9 cellular contexts compared by ENCODE assay signal in the genomic region with DNA sequence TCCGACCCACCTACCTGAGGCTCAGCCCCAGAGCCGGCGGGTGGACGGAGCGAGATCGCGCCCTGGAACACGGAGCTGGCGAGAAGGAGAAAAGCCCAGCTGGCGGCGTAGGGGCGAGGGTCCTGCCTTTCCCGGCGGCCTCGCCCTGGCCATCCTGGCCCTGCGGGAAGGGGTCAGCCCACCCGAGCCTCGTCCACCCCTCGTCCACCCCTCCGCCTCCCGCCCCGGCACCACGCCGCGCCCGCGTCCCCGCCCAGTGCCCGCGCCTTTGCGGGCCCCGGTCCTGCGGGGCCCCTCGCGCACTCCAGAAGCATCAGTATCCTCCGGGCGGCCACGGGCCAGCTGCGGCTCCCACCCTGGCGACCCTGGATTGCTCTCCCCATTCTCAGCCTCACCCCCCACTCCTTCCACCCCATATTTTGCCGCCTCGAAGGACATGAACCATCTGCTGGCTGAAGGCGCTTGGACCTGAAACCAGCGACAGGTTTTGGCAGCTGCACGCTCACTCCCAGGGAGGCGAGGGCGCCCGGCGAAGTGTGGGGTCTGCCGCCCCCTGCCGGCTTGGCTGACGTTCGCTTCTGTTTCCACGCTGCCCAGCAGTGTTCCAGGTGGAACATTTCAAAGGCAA.
DNase-seq lines count a peak whose midpoint lies in the region; ATAC-seq and TF ChIP-seq lines count a peak whose summit lies in the region.
"Had no signal": no experiment of that assay in that cellular context is flagged by ENCODE, and none has a peak within 500 bp of the region (broad histone marks: within the 10 kb centered on the region; RNA-seq: fewer than 3 reads in every experiment).

No MANE protein-coding gene starts in this region.

- H3K9me3 ChIP-seq in RWPE2 (ENCODE audit: severe bottlenecking), result no peaks in the 10 kb centered on the region
- peaks cover 10% of the 10 kb centered on the region for H3K9me3 ChIP-seq in adipocyte (ENCODE audit: control insufficient read depth, low read length)
- no peaks in the 10 kb centered on the region for H3K9me3 ChIP-seq in right cardiac atrium (ENCODE audit: control insufficient read depth, low read length)
- H3K9me3 ChIP-seq in prostate gland, result no peaks in the 10 kb centered on the region

- H3K4me1 ChIP-seq in RWPE2 (ENCODE audit: insufficient read depth, poor library complexity, severe bottlenecking), result no peaks in the 10 kb centered on the region
- no peaks in the 10 kb centered on the region for H3K4me1 ChIP-seq in adipocyte (ENCODE audit: control insufficient read depth, insufficient read depth, low read length)
- H3K4me1 ChIP-seq in right cardiac atrium (ENCODE audit: control insufficient read depth, insufficient read depth, low read length), result no peaks in the 10 kb centered on the region
- H3K4me1 ChIP-seq in prostate gland (replicated peaks), result no peaks in the 10 kb centered on the region

- WGBS in right cardiac atrium, result 2% methylated on average over 54 of the region's 54 CpGs
- under 1% methylated on average over 51 of the region's 54 CpGs for WGBS in prostate gland

- H3K9ac ChIP-seq in adipocyte (ENCODE audit: low read length), result no peak overlapping the region

- intact Hi-C loops in right cardiac atrium (cut with DNase I), result no loop called here
- intact Hi-C loops in prostate gland (cut with DNase I), result loop anchor here (2.0 kb wide), 1 partner anchor 34 kb away; no protein-coding TSS in a partner anchor

- DNase-seq in C1 segment of cervical spinal cord (lab: John Stamatoyannopoulos, UW) (peak in 11 of 14 donors; percentile 1 to 64 (median 20)), RWPE2 (ENCODE audit: low spot score) (peak; percentile 66), adipocyte (ENCODE audit: low read depth) (peak; percentile 29), right cardiac atrium (peak; percentile 56 to 83 (median 82)), prostate gland (ENCODE audit: low spot score) (peak; percentile 62), NCI-H526 treated with DMSO at 0.1 percent for 48 hours (lab: John Stamatoyannopoulos, UW) (no peak)

- peak; percentile 92 for TF ChIP-seq CTCF in RWPE2 (IDR thresholded peaks at IDR 0.05; ENCODE audit: poor library complexity, severe bottlenecking)
- peak; percentile 27 to 83 (median 79) for TF ChIP-seq CTCF in prostate gland (IDR thresholded peaks at IDR 0.05)

- ATAC-seq in GM19455 (IDR thresholded peaks at IDR 0.05; ENCODE audit: unreplicated experiment), result peak; percentile 95
- peak; percentile 90 for ATAC-seq in HG03521 (IDR thresholded peaks at IDR 0.05; ENCODE audit: unreplicated experiment)
- peak; percentile 96 for ATAC-seq in RWPE2 (ENCODE audit: low read depth)
- peak; percentile 78 to 84 for ATAC-seq in right cardiac atrium
- ATAC-seq: HCT116 had no signal

- H3K4me3 ChIP-seq in RWPE2 (ENCODE audit: severe bottlenecking), result peak overlapping the region; percentile 46
- peak overlapping the region; percentile 75 for H3K4me3 ChIP-seq in adipocyte (ENCODE audit: low read length)
- H3K4me3 ChIP-seq in right cardiac atrium (ENCODE audit: low read length), result peak overlapping the region; percentile 57
- H3K4me3 ChIP-seq in prostate gland, result peak overlapping the region; percentile 36 to 48

- no peak for TF ChIP-seq POLR2A in prostate gland (IDR thresholded peaks at IDR 0.05)

- H3K27me3 ChIP-seq in RWPE2 (ENCODE audit: insufficient read depth, poor library complexity, severe bottlenecking) (no peaks in the 10 kb centered on the region), adipocyte (replicated peaks; ENCODE audit: control insufficient read depth, insufficient read depth, low read length) (peaks cover 17% of the 10 kb centered on the region), right cardiac atrium (ENCODE audit: control insufficient read depth, insufficient read depth) (no peaks in the 10 kb centered on the region), prostate gland (replicated peaks; ENCODE audit: insufficient read depth) (no peaks in the 10 kb centered on the region)

- H3K36me3 ChIP-seq in RWPE2 (ENCODE audit: low read depth) (no peaks in the 10 kb centered on the region), adipocyte (ENCODE audit: control insufficient read depth, insufficient read depth, low read length, severe bottlenecking) (no peaks in the 10 kb centered on the region), prostate gland (no peaks in the 10 kb centered on the region)

- no peak overlapping the region for H3K27ac ChIP-seq in RWPE2 (ENCODE audit: poor library complexity, severe bottlenecking)
- H3K27ac ChIP-seq in right cardiac atrium (ENCODE audit: low read length), result no peak overlapping the region
- peak overlapping the region in 1 of 2 donors; percentile 62 for H3K27ac ChIP-seq in prostate gland
